In the genomic region with DNA sequence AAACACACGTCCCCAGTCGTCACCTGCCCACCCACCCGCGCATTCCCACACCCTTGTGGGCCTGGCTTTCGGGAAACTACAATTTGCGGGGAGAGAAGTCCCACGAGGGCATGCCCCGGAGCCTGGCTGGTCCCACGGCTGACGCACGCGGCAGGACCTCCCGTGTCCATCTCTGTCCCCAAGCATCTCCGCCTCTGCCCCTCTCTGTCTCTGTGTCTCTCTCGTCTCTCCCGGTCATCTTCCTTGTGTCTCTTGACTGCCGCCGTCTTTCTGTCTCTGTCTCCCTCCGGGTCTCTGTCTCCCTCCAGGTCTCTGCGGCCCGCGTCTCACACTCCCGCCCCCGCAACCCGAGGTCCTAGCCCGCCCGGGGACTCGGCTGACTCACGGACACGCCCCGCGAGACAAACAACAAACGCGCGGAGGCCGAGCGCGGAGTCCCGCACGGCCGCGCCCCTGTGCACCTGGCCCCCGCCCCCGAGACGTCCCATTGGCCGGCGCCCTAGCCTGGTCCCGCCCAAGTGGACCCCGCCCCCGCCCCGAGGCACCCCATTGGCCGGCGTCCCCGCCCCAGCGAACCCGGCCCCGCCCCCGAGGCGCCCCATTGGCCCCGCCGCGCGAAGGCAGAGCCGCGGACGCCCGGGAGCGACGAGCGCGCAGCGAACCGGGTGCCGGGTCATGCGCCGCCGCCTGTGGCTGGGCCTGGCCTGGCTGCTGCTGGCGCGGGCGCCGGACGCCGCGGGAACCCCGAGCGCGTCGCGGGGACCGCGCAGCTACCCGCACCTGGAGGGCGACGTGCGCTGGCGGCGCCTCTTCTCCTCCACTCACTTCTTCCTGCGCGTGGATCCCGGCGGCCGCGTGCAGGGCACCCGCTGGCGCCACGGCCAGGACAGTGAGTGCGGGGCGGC, we compare ENCODE assay signal across 8 cellular contexts. TPM values are rescaled to one million over a fixed set of nuclear protein-coding genes. Genes with fewer than 3 reads are reported as not detected.
A peak's percentile ranks its signal among the peaks of the same experiment; 100 is the strongest.
DNase-seq lines count a peak whose midpoint lies in the region; ATAC-seq and TF ChIP-seq lines count a peak whose summit lies in the region.

A gene (plus strand): TSS at position 629 of the 905 bp plus-strand sequence. CDS start 47 bp downstream, at position 676.

- peaks cover 0 to under 1% (median 0%) of the 10 kb centered on the region in 4 donors for H3K4me1 ChIP-seq in right lobe of liver

- H3K27ac ChIP-seq in dorsolateral prefrontal cortex = peak within 1 kb of the TSS in 48 of 59 donors; percentile 13 to 83 (median 65)
- H3K27ac ChIP-seq in right lobe of liver = no peak within 1 kb of the TSS

- no peaks in the 10 kb centered on the region for H3K9me3 ChIP-seq in right lobe of liver

- DNase-seq in GM04504 (ENCODE audit: low read depth) (peak; percentile 75), NCI-H446 treated with DMSO at 0.1 percent for 48 hours (lab: John Stamatoyannopoulos, UW) (peak; percentile 73), dorsolateral prefrontal cortex (peak; percentile 87 to 97 (median 92)), right lobe of liver (peak; percentile 91 to 94 (median 92)), cortex of kidney (lab: John Stamatoyannopoulos, UW) (no peak)
- DNase-seq in activated CD4-positive, alpha-beta T cell treated with anti-CD3 and anti-CD28 coated beads, Interleukin-2, amount 50 U/mL, for 48 hours = peak; percentile 95 to 97
- DNase-seq in stimulated activated CD4-positive, alpha-beta T cell treated with anti-CD3 and anti-CD28 coated beads, Interleukin-2, amount 100 ng/mL, for 4 hours (ENCODE audit: low read depth) = peak; percentile 95

- TF ChIP-seq POLR2A in right lobe of liver (IDR thresholded peaks at IDR 0.05) = no peak

- TF ChIP-seq CTCF in dorsolateral prefrontal cortex (IDR thresholded peaks at IDR 0.05 in 54 of 56, conservative IDR thresholded peaks at IDR 0.05 in 2 of 56; ENCODE audit: low read depth in 1 of 56, partially characterized antibody in 56 of 56) (peak in 4 of 56 donors; percentile 8 to 20 (median 11)), right lobe of liver (IDR thresholded peaks at IDR 0.05) (no peak)

- 7% methylated on average over 28 of the region's 108 CpGs for WGBS in right lobe of liver (ENCODE audit: insufficient coverage, low coverage, low lambda C conversion rate, missing lambda C conversion rate)

- intact Hi-C loops in dorsolateral prefrontal cortex (cut with DNase I) (no loop called here), right lobe of liver (cut with DNase I) (no loop called here)

- no peaks in the 10 kb centered on the region for H3K36me3 ChIP-seq in right lobe of liver

- H3K4me3 ChIP-seq in dorsolateral prefrontal cortex = peak within 1 kb of the TSS; percentile 37 to 75 (median 62)
- peak within 1 kb of the TSS; percentile 8 to 41 (median 16) for H3K4me3 ChIP-seq in right lobe of liver

- ATAC-seq in HG03039 (IDR thresholded peaks at IDR 0.05; ENCODE audit: unreplicated experiment) (peak; percentile 51), right lobe of liver (peak; percentile 90 to 97 (median 90))

- H3K27me3 ChIP-seq in dorsolateral prefrontal cortex (no peaks in the 10 kb centered on the region), right lobe of liver (no peaks in the 10 kb centered on the region)

RNA-seq across cellular contexts. Expression of the gene that starts here (rescaled TPM):
- 10 to 100 TPM in 2 of 120 experiments, 1 to 10 TPM in 118; 3.6 to 10.1 (median 5.8) TPM for total RNA-seq in dorsolateral prefrontal cortex
- under 1 TPM in 1 of 6 experiments, not detected in 5; 0.15 TPM for total RNA-seq in right lobe of liver

Comparison
In these comparisons a context has a peak if more than half of its experiments do, and no peak if none do; other contexts are left out.
1. RNA of the gene that starts here (total RNA-seq): 3.6 to 10.1 TPM in dorsolateral prefrontal cortex; 0.15 TPM in right lobe of liver; every median in the first group is over 4 times any median in the second.
2. Peak in DNase-seq, ATAC-seq and H3K4me3 ChIP-seq in right lobe of liver; RNA of the gene not detected or under 1 TPM.
3. H3K27ac ChIP-seq: peak in dorsolateral prefrontal cortex (48 of 59); none in right lobe of liver (0 of 3).